20 cellular contexts compared by ENCODE assay signal in the genomic region with DNA sequence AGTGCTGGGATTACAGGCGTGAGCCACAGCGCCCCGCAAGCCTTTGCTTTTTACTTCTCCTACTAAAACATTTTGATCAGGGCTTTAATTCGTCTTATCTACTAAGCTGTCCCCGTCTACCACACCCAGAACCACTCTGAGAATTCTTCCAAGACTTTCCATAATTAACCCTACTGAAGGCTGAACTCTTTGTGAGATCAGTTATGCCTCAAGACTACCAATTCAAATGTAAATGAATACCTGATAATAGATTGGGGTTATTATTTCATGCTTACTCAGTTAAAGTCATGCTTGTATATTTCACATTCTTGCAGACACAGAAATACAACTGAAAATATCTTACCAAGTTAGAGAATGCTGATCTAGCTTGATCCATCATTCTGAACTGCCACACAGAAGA. TPM values are rescaled to one million over a fixed set of nuclear protein-coding genes. Genes with fewer than 3 reads are reported as not detected.
A peak's percentile ranks its signal among the peaks of the same experiment; 100 is the strongest.
DNase-seq lines count a peak whose midpoint lies in the region; ATAC-seq and TF ChIP-seq lines count a peak whose summit lies in the region.
"Had no signal": no experiment of that assay in that cellular context is flagged by ENCODE, and none has a peak within 500 bp of the region (broad histone marks: within the 10 kb centered on the region; RNA-seq: fewer than 3 reads in every experiment).

No MANE protein-coding gene starts in this region.

- TF ChIP-seq POLR2A in upper lobe of left lung (IDR thresholded peaks at IDR 0.05) = no peak

- H3K4me2 ChIP-seq in GM23338 = no peak overlapping the region

- H3K27ac ChIP-seq in GM23338 (ENCODE audit: low read depth) (no peak overlapping the region), upper lobe of left lung (no peak overlapping the region)
- H3K27ac ChIP-seq: ascending aorta, parathyroid adenoma, sigmoid colon had no signal

- WGBS in upper lobe of left lung, 2 donors = 87 to 88% methylated on average over 5 of the region's 5 CpGs

- H3K27me3 ChIP-seq in GM23338 (ENCODE audit: insufficient read depth) = no peaks in the 10 kb centered on the region
- H3K27me3 ChIP-seq in upper lobe of left lung = no peaks in the 10 kb centered on the region
- H3K27me3 ChIP-seq: ascending aorta, sigmoid colon had no signal

- CTCF ChIA-PET in activated CD4-positive, alpha-beta memory T cell treated with anti-CD3 and anti-CD28 coated beads, Interleukin-2, amount 10 ng/mL, durations not matched to agents 7 days and 5 days (lab: Charles Lee) = interaction anchor here (0.8 to 4.0 kb wide), 4 partner anchors 103 to 122 kb away, joined by 3 to 31 read pairs (median 6); no protein-coding TSS in a partner anchor

- H3K4me3 ChIP-seq in GM23338 (no peak overlapping the region), upper lobe of left lung (no peak overlapping the region)
- H3K4me3 ChIP-seq: ascending aorta, sigmoid colon had no signal

- H4K20me1 ChIP-seq in GM23338 (replicated peaks; ENCODE audit: insufficient read depth) = peaks cover 47% of the 10 kb centered on the region

- no peaks in the 10 kb centered on the region for H3K27me3 Mint-ChIP-seq in activated naive CD4-positive, alpha-beta T cell treated with anti-CD3 and anti-CD28 coated beads, Interleukin-2, amount 50 U/mL, for 24 hours
- peaks cover 11% of the 10 kb centered on the region for H3K27me3 Mint-ChIP-seq in GM23338 (ENCODE audit: insufficient read depth, low read depth, poor library complexity)
- no peaks in the 10 kb centered on the region for H3K27me3 Mint-ChIP-seq in activated CD4-positive, alpha-beta memory T cell treated with anti-CD3 and anti-CD28 coated beads, Interleukin-2, amount 10 ng/mL, durations not matched to agents 7 days and 5 days
- no peaks in the 10 kb centered on the region for H3K27me3 Mint-ChIP-seq in progenitor cell of endocrine pancreas
- H3K27me3 Mint-ChIP-seq: naive B cell had no signal

- peaks cover 86% of the 10 kb centered on the region for H3K79me2 ChIP-seq in GM23338 (replicated peaks; ENCODE audit: insufficient read depth)

- H3K27ac Mint-ChIP-seq in activated naive CD4-positive, alpha-beta T cell treated with anti-CD3 and anti-CD28 coated beads, Interleukin-2, amount 50 U/mL, for 24 hours = peak overlapping the region; percentile 74
- peak overlapping the region; percentile 6; the same call in 1 of the 2 replicates for H3K27ac Mint-ChIP-seq in GM23338
- H3K27ac Mint-ChIP-seq in activated CD4-positive, alpha-beta memory T cell treated with anti-CD3 and anti-CD28 coated beads, Interleukin-2, amount 10 ng/mL, durations not matched to agents 7 days and 5 days = peak overlapping the region; percentile 27
- H3K27ac Mint-ChIP-seq in progenitor cell of endocrine pancreas = peak overlapping the region; percentile 15

- H3K4me1 Mint-ChIP-seq in activated naive CD4-positive, alpha-beta T cell treated with anti-CD3 and anti-CD28 coated beads, Interleukin-2, amount 50 U/mL, for 24 hours = peaks cover 43% of the 10 kb centered on the region
- peaks cover 20% of the 10 kb centered on the region for H3K4me1 Mint-ChIP-seq in GM23338
- H3K4me1 Mint-ChIP-seq in activated CD4-positive, alpha-beta memory T cell treated with anti-CD3 and anti-CD28 coated beads, Interleukin-2, amount 10 ng/mL, durations not matched to agents 7 days and 5 days = peaks cover 57% of the 10 kb centered on the region
- H3K4me1 Mint-ChIP-seq in progenitor cell of endocrine pancreas (ENCODE audit: low read depth) = peaks cover 14% of the 10 kb centered on the region

- H3K4me1 ChIP-seq in GM23338 (ENCODE audit: insufficient read depth) (peaks cover 26% of the 10 kb centered on the region), upper lobe of left lung (peaks cover 6 to 14% (median 12%) of the 10 kb centered on the region in 4 donors)

- H3F3A ChIP-seq in GM23338 (replicated peaks; ENCODE audit: low read depth) = peaks cover 6% of the 10 kb centered on the region; the same call in 1 of the 2 replicates

- TF ChIP-seq EP300 in upper lobe of left lung (IDR thresholded peaks at IDR 0.05) = no peak

- H3K9me3 Mint-ChIP-seq in activated naive CD4-positive, alpha-beta T cell treated with anti-CD3 and anti-CD28 coated beads, Interleukin-2, amount 50 U/mL, for 24 hours = no peaks in the 10 kb centered on the region
- H3K9me3 Mint-ChIP-seq in GM23338 (no peaks in the 10 kb centered on the region; the same call in 2 of the 3 replicates), progenitor cell of endocrine pancreas (ENCODE audit: low read depth) (no peaks in the 10 kb centered on the region)
- no peaks in the 10 kb centered on the region for H3K9me3 Mint-ChIP-seq in activated CD4-positive, alpha-beta memory T cell treated with anti-CD3 and anti-CD28 coated beads, Interleukin-2, amount 10 ng/mL, durations not matched to agents 7 days and 5 days
- H3K9me3 Mint-ChIP-seq: naive B cell had no signal

- no peak for DNase-seq in activated naive CD4-positive, alpha-beta T cell treated with Interleukin-2 at 50 U/mL for 16 hours
- no peak for DNase-seq in GM23338 (ENCODE audit: low spot score)
- DNase-seq in activated CD4-positive, alpha-beta memory T cell treated with anti-CD3 and anti-CD28 coated beads, Interleukin-2, amount 10 ng/mL, durations not matched to agents 7 days and 5 days = no peak
- no peak for DNase-seq in progenitor cell of endocrine pancreas (ENCODE audit: low spot score, unreplicated experiment)
- no peak for DNase-seq in AG08395 (ENCODE audit: low spot score)
- DNase-seq in upper lobe of left lung = no peak
- DNase-seq: activated gamma-delta T cell, DMS79, H7, left cardiac atrium, mesendoderm, naive B cell, NCI-H1092, NCI-H2029, NCI-H226, sigmoid colon had no signal

- ATAC-seq in GM23338 (no peak), upper lobe of left lung (ENCODE audit: low FRiP score in 2 of 2) (no peak), HG03175 (IDR thresholded peaks at IDR 0.05; ENCODE audit: unreplicated experiment) (no peak)
- ATAC-seq: left cardiac atrium had no signal

- H3K4me3 Mint-ChIP-seq in activated naive CD4-positive, alpha-beta T cell treated with anti-CD3 and anti-CD28 coated beads, Interleukin-2, amount 50 U/mL, for 24 hours = peak overlapping the region; percentile 9
- H3K4me3 Mint-ChIP-seq in GM23338 = no peak overlapping the region
- H3K4me3 Mint-ChIP-seq in activated CD4-positive, alpha-beta memory T cell treated with anti-CD3 and anti-CD28 coated beads, Interleukin-2, amount 10 ng/mL, durations not matched to agents 7 days and 5 days = no peak overlapping the region
- H3K4me3 Mint-ChIP-seq in progenitor cell of endocrine pancreas (ENCODE audit: low read depth) = no peak overlapping the region

- no peak for TF ChIP-seq CTCF in GM23338 (conservative IDR thresholded peaks at IDR 0.05; ENCODE audit: low read depth in 2 of 2)
- TF ChIP-seq CTCF in progenitor cell of endocrine pancreas (IDR thresholded peaks at IDR 0.05; ENCODE audit: unreplicated experiment) = no peak
- TF ChIP-seq CTCF in upper lobe of left lung (IDR thresholded peaks at IDR 0.05) = no peak

- H3K36me3 Mint-ChIP-seq in activated naive CD4-positive, alpha-beta T cell treated with anti-CD3 and anti-CD28 coated beads, Interleukin-2, amount 50 U/mL, for 24 hours = peaks cover 12% of the 10 kb centered on the region
- peaks cover 56% of the 10 kb centered on the region for H3K36me3 Mint-ChIP-seq in GM23338 (ENCODE audit: low read depth)
- peaks cover 71% of the 10 kb centered on the region for H3K36me3 Mint-ChIP-seq in activated CD4-positive, alpha-beta memory T cell treated with anti-CD3 and anti-CD28 coated beads, Interleukin-2, amount 10 ng/mL, durations not matched to agents 7 days and 5 days (ENCODE audit: low read depth)
- H3K36me3 Mint-ChIP-seq in progenitor cell of endocrine pancreas (ENCODE audit: insufficient read depth) = peaks cover 11% of the 10 kb centered on the region

- H3K9me3 ChIP-seq in upper lobe of left lung = no peaks in the 10 kb centered on the region
- H3K9me3 ChIP-seq: ascending aorta, sigmoid colon had no signal

- POLR2A ChIA-PET in activated CD4-positive, alpha-beta memory T cell treated with anti-CD3 and anti-CD28 coated beads, Interleukin-2, amount 10 ng/mL, durations not matched to agents 7 days and 5 days (lab: Charles Lee) = interaction anchor here (0.8 to 15.3 kb wide), 3 partner anchors 107 to 241 kb away, joined by 3 to 237 read pairs (median 158); partner anchors contain the start of gene DYNLT2B

- no peaks in the 10 kb centered on the region for H3K9me2 ChIP-seq in GM23338 (ENCODE audit: insufficient read depth)

- no peak overlapping the region for H2AFZ ChIP-seq in GM23338
- H2AFZ ChIP-seq: parathyroid adenoma had no signal

- H3K36me3 ChIP-seq in GM23338 (ENCODE audit: insufficient read depth) (peaks cover 35% of the 10 kb centered on the region), upper lobe of left lung (peaks cover under 1 to 48% (median 19%) of the 10 kb centered on the region in 4 donors)

TF ChIP-seq in GM23338, 12 proteins besides CTCF, POLR2A, EP300 and RAD21 (continues in another document):
- TF ChIP-seq ZNF114 (CRISPR knock-in tag; IDR thresholded peaks at IDR 0.05) (no peak), NANOG (IDR thresholded peaks at IDR 0.05; ENCODE audit: borderline replicate concordance) (no peak), EZH2phosphoT487 (IDR thresholded peaks at IDR 0.05; ENCODE audit: unreplicated experiment) (no peak), CREB1 (CRISPR knock-in tag; IDR thresholded peaks at IDR 0.05; ENCODE audit: low read depth) (no peak)

RNA-seq across cellular contexts. Expression of gene TFRC, which starts 5.2 kb away (rescaled TPM):
- 179 and 187 TPM in 2 replicates for total RNA-seq in GM23338 (2014; rRNA removed; shearing (Covaris generic))
- polyA plus RNA-seq in GM23338 (2016; fragmentation: Nextera tagmentation; extraction: Ambion mirVana) = 29.3 and 35.5 TPM in 2 replicates
- total RNA-seq in activated CD4-positive, alpha-beta memory T cell treated with anti-CD3 and anti-CD28 coated beads, Interleukin-2, amount 10 ng/mL, durations not matched to agents 7 days and 5 days = 100 to 1,000 TPM; 326 to 330 TPM
- 74.0 and 82.7 TPM in 2 replicates for total RNA-seq in progenitor cell of endocrine pancreas
- 100 to 1,000 TPM in 5 of 6 donors, 10 to 100 TPM in 1; 66.0 to 323 (median 234) TPM for total RNA-seq in upper lobe of left lung

Comparison
In these comparisons a context has a peak if more than half of its experiments do, and no peak if none do; other contexts are left out.
1. H3K27ac Mint-ChIP-seq: peak in every context shown above with its lines; median percentile 74 in activated naive CD4-positive, alpha-beta T cell treated with anti-CD3 and anti-CD28 coated beads, Interleukin-2, amount 50 U/mL, for 24 hours; 27 in activated CD4-positive, alpha-beta memory T cell treated with anti-CD3 and anti-CD28 coated beads, Interleukin-2, amount 10 ng/mL, durations not matched to agents 7 days and 5 days; 15 in progenitor cell of endocrine pancreas; 6 in GM23338.